ENCODE assay signal across 8 cellular contexts in genomic region chr5:159316519-159317383, GRCh38. TPM values are rescaled to one million over a fixed set of nuclear protein-coding genes. Genes with fewer than 3 reads are reported as not detected.
DNase-seq lines count a peak whose midpoint lies in the region; ATAC-seq lines count a peak whose summit lies in the region.

No MANE protein-coding gene starts in this region.

- H3K79me2 ChIP-seq in GM23248 (ENCODE audit: insufficient read depth) = no peaks in the 10 kb centered on the region

- H3K27me3 ChIP-seq in GM23248 (replicated peaks; ENCODE audit: insufficient read depth) = peaks cover 7% of the 10 kb centered on the region; the same call in 1 of the 2 replicates

- no peaks in the 10 kb centered on the region for H3K36me3 Mint-ChIP-seq in activated naive CD4-positive, alpha-beta T cell treated with anti-CD3 and anti-CD28 coated beads, Interleukin-2, amount 10 ng/mL, durations not matched to agents 7 days and 5 days

- no peaks in the 10 kb centered on the region for H3K9me3 Mint-ChIP-seq in activated naive CD4-positive, alpha-beta T cell treated with anti-CD3 and anti-CD28 coated beads, Interleukin-2, amount 10 ng/mL, durations not matched to agents 7 days and 5 days

- no peaks in the 10 kb centered on the region for H3K9me3 ChIP-seq in GM23248 (ENCODE audit: low read depth)

- H3K27ac Mint-ChIP-seq in activated naive CD4-positive, alpha-beta T cell treated with anti-CD3 and anti-CD28 coated beads, Interleukin-2, amount 10 ng/mL, durations not matched to agents 7 days and 5 days = no peak overlapping the region

- peaks cover 37% of the 10 kb centered on the region for H3K27me3 Mint-ChIP-seq in activated naive CD4-positive, alpha-beta T cell treated with anti-CD3 and anti-CD28 coated beads, Interleukin-2, amount 10 ng/mL, durations not matched to agents 7 days and 5 days

- H3K4me3 ChIP-seq in GM23248 = no peak overlapping the region

- peak; percentile 59 for DNase-seq in EH (ENCODE audit: low read depth)
- DNase-seq in GM23248 = peak; percentile 62
- peak; percentile 7 to 18 for DNase-seq in NOMO-1 (lab: John Stamatoyannopoulos, UW; ENCODE audit: unreplicated experiment in 2 of 2)
- peak; percentile 69 for DNase-seq in activated naive CD4-positive, alpha-beta T cell treated with anti-CD3 and anti-CD28 coated beads, Interleukin-2, amount 10 ng/mL, durations not matched to agents 7 days and 5 days
- DNase-seq in iPS DF 19.7 (ENCODE audit: low read depth, low spot score) = peak; percentile 50
- DNase-seq in stimulated activated CD4-positive, alpha-beta T cell treated with anti-CD3 and anti-CD28 coated beads, Interleukin-4, amount 100 ng/mL, for 24 hours = peak; percentile 51
- DNase-seq in middle frontal gyrus (ENCODE audit: extremely low spot score, low spot score) = no peak

- ATAC-seq in GM18873 (IDR thresholded peaks at IDR 0.05; ENCODE audit: low FRiP score, unreplicated experiment) = no peak

- H3K36me3 ChIP-seq in GM23248 (ENCODE audit: low read depth) = no peaks in the 10 kb centered on the region

- in situ Hi-C loops in GM23248 (cut with MboI) = no loop called here

- CTCF ChIA-PET in activated naive CD4-positive, alpha-beta T cell treated with anti-CD3 and anti-CD28 coated beads, Interleukin-2, amount 10 ng/mL, durations not matched to agents 7 days and 5 days (lab: Charles Lee) = interaction anchor here (0.9 to 4.0 kb wide), 27 partner anchors 9 to 671 kb away, joined by 3 to 79 read pairs (median 4); partner anchors contain the start of gene IL12B

- no peak overlapping the region for H3K27ac ChIP-seq in GM23248

- no peaks in the 10 kb centered on the region for H3K4me1 Mint-ChIP-seq in activated naive CD4-positive, alpha-beta T cell treated with anti-CD3 and anti-CD28 coated beads, Interleukin-2, amount 10 ng/mL, durations not matched to agents 7 days and 5 days

- H3K4me2 ChIP-seq in GM23248 (ENCODE audit: unreplicated experiment) = no peak overlapping the region

- H3K4me1 ChIP-seq in GM23248 (ENCODE audit: insufficient read depth) = no peaks in the 10 kb centered on the region

- no peaks in the 10 kb centered on the region for H4K20me1 ChIP-seq in GM23248 (ENCODE audit: insufficient read depth)

- H3K4me3 Mint-ChIP-seq in activated naive CD4-positive, alpha-beta T cell treated with anti-CD3 and anti-CD28 coated beads, Interleukin-2, amount 10 ng/mL, durations not matched to agents 7 days and 5 days = no peak overlapping the region

- WGBS in GM23248 (ENCODE audit: low coverage in 1 of 2, low lambda C conversion rate in 2 of 2, missing lambda C conversion rate in 2 of 2), 2 experiments = 86 to 91% methylated on average over 9 of the region's 9 CpGs

- no peaks in the 10 kb centered on the region for H3K9me2 ChIP-seq in GM23248 (ENCODE audit: insufficient read depth)

- no peaks in the 10 kb centered on the region for H3F3A ChIP-seq in GM23248 (ENCODE audit: insufficient read depth)

- no peak overlapping the region for H3K9ac ChIP-seq in GM23248

- H2AFZ ChIP-seq in GM23248 = no peak overlapping the region

RNA-seq across cellular contexts. Expression of gene IL12B, which starts 13.5 kb away (rescaled TPM):
- total RNA-seq in GM23248 (2014; rRNA removed; shearing (Covaris generic)) = not detected in 2 replicates
- not detected in 2 replicates for polyA plus RNA-seq in GM23248 (2016; fragmentation: Nextera tagmentation; extraction: Ambion mirVana)

RNA-seq across cellular contexts. Expression of gene UBLCP1, which starts 53.7 kb away (rescaled TPM):
- total RNA-seq in GM23248 (2014; rRNA removed; shearing (Covaris generic)) = 24.5 and 38.2 TPM in 2 replicates
- polyA plus RNA-seq in GM23248 (2016; fragmentation: Nextera tagmentation; extraction: Ambion mirVana) = 37.6 and 39.8 TPM in 2 replicates
